7 cellular contexts compared by ENCODE assay signal in the genomic region with DNA sequence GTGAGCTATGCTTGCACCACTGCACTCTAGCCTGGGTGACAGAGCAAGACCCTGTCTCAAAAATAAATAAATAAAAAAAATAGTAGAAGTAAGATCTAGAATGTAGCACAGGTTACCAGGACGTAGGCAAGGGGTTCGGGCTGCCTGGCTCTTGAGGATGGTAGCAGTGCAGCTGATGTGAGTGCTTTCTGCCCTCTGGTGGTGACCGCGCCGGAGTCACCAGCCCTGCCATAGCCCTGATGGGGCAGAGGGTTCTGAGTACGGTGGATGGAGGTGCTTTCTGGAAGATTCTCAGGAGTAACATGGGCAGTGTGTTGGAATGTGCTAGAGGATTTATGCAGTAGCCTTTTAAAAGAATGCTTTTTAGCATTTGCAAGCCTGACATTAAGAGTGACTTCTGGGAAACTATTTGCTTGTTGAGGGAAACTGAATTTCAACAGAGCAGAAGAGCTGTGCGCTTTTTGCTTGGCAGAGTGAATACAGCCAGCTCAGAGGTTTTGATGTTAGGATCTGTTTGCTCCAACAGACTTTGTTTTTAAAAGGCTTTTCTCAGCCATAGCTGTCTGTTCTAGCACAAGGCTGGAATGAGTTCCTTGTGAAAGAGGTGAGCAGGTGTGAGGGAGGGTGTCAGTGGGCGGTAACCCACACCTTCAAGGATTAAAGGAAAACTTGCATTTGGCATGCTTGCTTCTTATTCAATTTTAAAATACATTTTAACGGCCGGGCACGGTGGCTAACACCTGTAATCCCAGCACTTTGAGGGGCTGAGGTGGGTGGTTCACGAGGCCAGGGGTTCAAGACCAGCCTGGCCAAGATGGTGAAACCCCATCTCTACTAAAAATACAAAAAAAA.
A peak's percentile ranks its signal among the peaks of the same experiment; 100 is the strongest.
DNase-seq lines count a peak whose midpoint lies in the region; ATAC-seq and TF ChIP-seq lines count a peak whose summit lies in the region.

No MANE protein-coding gene starts in this region.

- POLR2A ChIA-PET in WTC11 (lab: Charles Lee), result no interaction called here

- no peaks in the 10 kb centered on the region for H3K9me3 Mint-ChIP-seq in WTC11

- no peaks in the 10 kb centered on the region for H3K27me3 Mint-ChIP-seq in WTC11 (ENCODE audit: low read depth)

- H3K4me3 ChIP-seq in GM12875 (ENCODE audit: low read depth, low read length) (no peak overlapping the region), NB4 (ENCODE audit: low read depth, low read length) (no peak overlapping the region)

- no peak overlapping the region for H3K4me3 Mint-ChIP-seq in WTC11

- CTCF ChIA-PET in WTC11 (lab: Charles Lee), result interaction anchor here (0.6 to 3.6 kb wide), 39 partner anchors 8 to 296 kb away, joined by 3 to 20 read pairs (median 4); partner anchors contain the start of gene PTPN1

- in situ Hi-C loops in T47D (cut with HindIII; ENCODE audit: low pct_unique_long_range_greater_than_20kb, low sequenced_read_pairs), result no loop called here

- TF ChIP-seq CTCF in GM12875 (IDR thresholded peaks at IDR 0.05; ENCODE audit: borderline replicate concordance, insufficient read depth, low read depth, low read length) (peak; percentile 63), NB4 (IDR thresholded peaks at IDR 0.05; ENCODE audit: low read depth, low read length) (peak; percentile 83), WTC11 (IDR thresholded peaks at IDR 0.05) (peak; percentile 42; the same call in 1 of the 2 replicates)

- no peak for TF ChIP-seq POLR2A in NB4 (IDR thresholded peaks at IDR 0.05; ENCODE audit: extremely low read depth, insufficient read length)

- peaks cover 35% of the 10 kb centered on the region for H3K36me3 Mint-ChIP-seq in WTC11

- no peaks in the 10 kb centered on the region for H3K4me1 Mint-ChIP-seq in WTC11

- no peak overlapping the region for H3K27ac Mint-ChIP-seq in WTC11

- ATAC-seq in WTC11 (peak; percentile 92), GM21723 (IDR thresholded peaks at IDR 0.05; ENCODE audit: unreplicated experiment) (no peak)

- DNase-seq in NB4 (ENCODE audit: low read depth) (peak; percentile 65), WTC11 (ENCODE audit: low spot score) (peak; percentile 74), T47D (ENCODE audit: low read depth in 1 of 2, low spot score in 1 of 2) (peak; percentile 80 to 84), kidney glomerular epithelial cell (lab: John Stamatoyannopoulos, UW) (peak; percentile 14)
- DNase-seq in stimulated activated CD4-positive, alpha-beta T cell treated with anti-CD3 and anti-CD28 coated beads, Interleukin-2, amount 100 ng/mL, for 48 hours, result peak; percentile 51 to 58

TF ChIP-seq in WTC11, 78 proteins besides CTCF, POLR2A, EP300 and RAD21:
- TF ChIP-seq ELF4 (CRISPR knock-in tag; IDR thresholded peaks at IDR 0.05; ENCODE audit: low read depth) (no peak), TP53 (CRISPR knock-in tag; IDR thresholded peaks at IDR 0.05) (no peak), NR3C1 (CRISPR knock-in tag; conservative IDR thresholded peaks at IDR 0.05; ENCODE audit: low read depth) (no peak), TEAD1 (CRISPR knock-in tag; IDR thresholded peaks at IDR 0.05) (no peak), JUN (CRISPR knock-in tag; IDR thresholded peaks at IDR 0.05) (no peak), ZNF219 (CRISPR knock-in tag; IDR thresholded peaks at IDR 0.05; ENCODE audit: borderline replicate concordance) (no peak), FOXJ3 (CRISPR knock-in tag; IDR thresholded peaks at IDR 0.05; ENCODE audit: borderline replicate concordance) (no peak), ZNF416 (CRISPR knock-in tag; IDR thresholded peaks at IDR 0.05) (no peak), PRRX2 (CRISPR knock-in tag; IDR thresholded peaks at IDR 0.05) (no peak), ATF2 (CRISPR knock-in tag; IDR thresholded peaks at IDR 0.05; ENCODE audit: borderline replicate concordance, low read depth) (no peak), NR1H2 (CRISPR knock-in tag; IDR thresholded peaks at IDR 0.05) (no peak), OVOL2 (CRISPR knock-in tag; IDR thresholded peaks at IDR 0.05; ENCODE audit: borderline replicate concordance) (no peak), ZNF232 (CRISPR knock-in tag; IDR thresholded peaks at IDR 0.05) (no peak), E2F4 (CRISPR knock-in tag; IDR thresholded peaks at IDR 0.05; ENCODE audit: borderline replicate concordance, low read depth) (no peak), CDX4 (CRISPR knock-in tag; IDR thresholded peaks at IDR 0.05; ENCODE audit: borderline replicate concordance) (no peak), JAZF1 (CRISPR knock-in tag; IDR thresholded peaks at IDR 0.05) (no peak), TEAD4 (CRISPR knock-in tag; IDR thresholded peaks at IDR 0.05) (no peak)
- TF ChIP-seq, protein P1, sequence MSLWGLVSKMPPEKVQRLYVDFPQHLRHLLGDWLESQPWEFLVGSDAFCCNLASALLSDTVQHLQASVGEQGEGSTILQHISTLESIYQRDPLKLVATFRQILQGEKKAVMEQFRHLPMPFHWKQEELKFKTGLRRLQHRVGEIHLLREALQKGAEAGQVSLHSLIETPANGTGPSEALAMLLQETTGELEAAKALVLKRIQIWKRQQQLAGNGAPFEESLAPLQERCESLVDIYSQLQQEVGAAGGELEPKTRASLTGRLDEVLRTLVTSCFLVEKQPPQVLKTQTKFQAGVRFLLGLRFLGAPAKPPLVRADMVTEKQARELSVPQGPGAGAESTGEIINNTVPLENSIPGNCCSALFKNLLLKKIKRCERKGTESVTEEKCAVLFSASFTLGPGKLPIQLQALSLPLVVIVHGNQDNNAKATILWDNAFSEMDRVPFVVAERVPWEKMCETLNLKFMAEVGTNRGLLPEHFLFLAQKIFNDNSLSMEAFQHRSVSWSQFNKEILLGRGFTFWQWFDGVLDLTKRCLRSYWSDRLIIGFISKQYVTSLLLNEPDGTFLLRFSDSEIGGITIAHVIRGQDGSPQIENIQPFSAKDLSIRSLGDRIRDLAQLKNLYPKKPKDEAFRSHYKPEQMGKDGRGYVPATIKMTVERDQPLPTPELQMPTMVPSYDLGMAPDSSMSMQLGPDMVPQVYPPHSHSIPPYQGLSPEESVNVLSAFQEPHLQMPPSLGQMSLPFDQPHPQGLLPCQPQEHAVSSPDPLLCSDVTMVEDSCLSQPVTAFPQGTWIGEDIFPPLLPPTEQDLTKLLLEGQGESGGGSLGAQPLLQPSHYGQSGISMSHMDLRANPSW (CRISPR knock-in tag; conservative IDR thresholded peaks at IDR 0.05; ENCODE audit: low read depth), result no peak
- TF ChIP-seq, protein P2, sequence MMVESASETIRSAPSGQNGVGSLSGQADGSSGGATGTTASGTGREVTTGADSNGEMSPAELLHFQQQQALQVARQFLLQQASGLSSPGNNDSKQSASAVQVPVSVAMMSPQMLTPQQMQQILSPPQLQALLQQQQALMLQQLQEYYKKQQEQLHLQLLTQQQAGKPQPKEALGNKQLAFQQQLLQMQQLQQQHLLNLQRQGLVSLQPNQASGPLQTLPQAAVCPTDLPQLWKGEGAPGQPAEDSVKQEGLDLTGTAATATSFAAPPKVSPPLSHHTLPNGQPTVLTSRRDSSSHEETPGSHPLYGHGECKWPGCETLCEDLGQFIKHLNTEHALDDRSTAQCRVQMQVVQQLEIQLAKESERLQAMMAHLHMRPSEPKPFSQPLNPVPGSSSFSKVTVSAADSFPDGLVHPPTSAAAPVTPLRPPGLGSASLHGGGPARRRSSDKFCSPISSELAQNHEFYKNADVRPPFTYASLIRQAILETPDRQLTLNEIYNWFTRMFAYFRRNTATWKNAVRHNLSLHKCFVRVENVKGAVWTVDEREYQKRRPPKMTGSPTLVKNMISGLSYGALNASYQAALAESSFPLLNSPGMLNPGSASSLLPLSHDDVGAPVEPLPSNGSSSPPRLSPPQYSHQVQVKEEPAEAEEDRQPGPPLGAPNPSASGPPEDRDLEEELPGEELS (CRISPR knock-in tag; IDR thresholded peaks at IDR 0.05), result no peak

Comparison
In these comparisons a context has a peak if more than half of its experiments do, and no peak if none do; other contexts are left out.
1. DNase-seq: peak in every context shown above with its lines; median percentile 82 in T47D; 74 in WTC11; 65 in NB4; 54 in stimulated activated CD4-positive, alpha-beta T cell treated with anti-CD3 and anti-CD28 coated beads, Interleukin-2, amount 100 ng/mL, for 48 hours; 14 in kidney glomerular epithelial cell.